7 cellular contexts compared by ENCODE assay signal in genomic region chr5:113678924-113679575, GRCh38.
DNase-seq lines count a peak whose midpoint lies in the region; ATAC-seq and TF ChIP-seq lines count a peak whose summit lies in the region.

No MANE protein-coding gene starts in this region.

- TF ChIP-seq CTCF in SU-DHL-6 (IDR thresholded peaks at IDR 0.05; ENCODE audit: insufficient read depth, low read length, poor library complexity, severe bottlenecking) (peak; percentile 34), fibroblast of the aortic adventitia (IDR thresholded peaks at IDR 0.05; ENCODE audit: insufficient read depth, low read length) (peak; percentile 69)

- no peak overlapping the region for H3K27ac ChIP-seq in SU-DHL-6 (ENCODE audit: low read depth, low read length)

- H3K4me3 ChIP-seq in SU-DHL-6 (ENCODE audit: insufficient read depth, low read length, poor library complexity, severe bottlenecking) (no peak overlapping the region), fibroblast of the aortic adventitia (ENCODE audit: low read depth, low read length) (no peak overlapping the region)

- no peaks in the 10 kb centered on the region for H3K27me3 ChIP-seq in SU-DHL-6 (ENCODE audit: low read length)

- no peaks in the 10 kb centered on the region for H3K9me3 ChIP-seq in SU-DHL-6 (ENCODE audit: insufficient read depth, low read length)

- no peak overlapping the region for H3K4me2 ChIP-seq in SU-DHL-6 (ENCODE audit: low read depth, low read length, poor library complexity, severe bottlenecking)

- no peaks in the 10 kb centered on the region for H3K9me2 ChIP-seq in SU-DHL-6 (replicated peaks; ENCODE audit: insufficient read depth, low read length)

- ATAC-seq in GM21515 (IDR thresholded peaks at IDR 0.05; ENCODE audit: unreplicated experiment): peak; percentile 73
- no peak for ATAC-seq in GM21447 (IDR thresholded peaks at IDR 0.05; ENCODE audit: unreplicated experiment)

- no peaks in the 10 kb centered on the region for H3K36me3 ChIP-seq in SU-DHL-6 (ENCODE audit: low read length)

- DNase-seq in Daoy (ENCODE audit: low read depth) (peak; percentile 48), LHCN-M2 (ENCODE audit: low read depth) (peak; percentile 39), fibroblast of the aortic adventitia (ENCODE audit: low read depth) (peak; percentile 39), pons (ENCODE audit: low spot score) (peak; percentile 64)

- no peak overlapping the region for H3K9ac ChIP-seq in SU-DHL-6 (ENCODE audit: low read length)

- no peaks in the 10 kb centered on the region for H3K79me2 ChIP-seq in SU-DHL-6 (ENCODE audit: insufficient read depth, low read length)

- no peak overlapping the region for H2AFZ ChIP-seq in SU-DHL-6 (ENCODE audit: low read depth, low read length, severe bottlenecking)

- H4K20me1 ChIP-seq in SU-DHL-6 (ENCODE audit: low read depth, low read length): no peaks in the 10 kb centered on the region

- H3F3A ChIP-seq in SU-DHL-6 (ENCODE audit: insufficient read depth): no peaks in the 10 kb centered on the region
